In genomic region chr1:83751602-83752001, GRCh38 we compare ENCODE assay signal across 1 cellular context.
TF ChIP-seq lines count a peak whose summit lies in the region.

No MANE protein-coding gene starts in this region.

TF ChIP-seq in GM23338, 12 proteins besides CTCF, POLR2A, EP300 and RAD21:
- peak; percentile 83 for TF ChIP-seq ZNF462 (CRISPR knock-in tag; IDR thresholded peaks at IDR 0.05)
- no peak for TF ChIP-seq ZNF114 (CRISPR knock-in tag; IDR thresholded peaks at IDR 0.05)
TF ChIP-seq in GM23338: peak in this region for 1.
